In the genomic region with DNA sequence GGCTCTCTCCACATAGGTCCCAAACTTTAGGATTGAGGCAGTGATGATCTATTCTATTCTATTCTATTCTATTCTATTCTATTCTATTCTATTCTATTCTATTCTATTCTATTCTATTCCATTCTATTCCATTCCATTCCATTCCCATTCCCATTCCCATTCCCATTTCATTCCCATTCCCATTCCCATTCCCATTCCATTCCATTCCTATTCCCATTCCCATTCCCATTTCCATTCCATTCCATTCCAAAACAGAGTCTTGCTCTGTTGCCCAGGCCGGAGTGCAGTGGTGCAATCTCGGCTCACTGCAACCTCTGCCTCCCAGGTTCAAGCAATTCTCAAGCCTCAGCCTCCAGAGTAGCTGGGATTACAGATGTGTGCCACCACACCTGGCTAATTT, we compare ENCODE assay signal across 13 cellular contexts. TPM values are rescaled to one million over a fixed set of nuclear protein-coding genes. Genes with fewer than 3 reads are reported as not detected.
"Had no signal": no experiment of that assay in that cellular context is flagged by ENCODE, and none has a peak within 500 bp of the region (broad histone marks: within the 10 kb centered on the region; RNA-seq: fewer than 3 reads in every experiment).

No MANE protein-coding gene starts in this region.

RNA-seq across cellular contexts. Expression of a gene that starts 9.5 kb away (rescaled TPM):
- total RNA-seq: stomach, subcutaneous adipose tissue, temporal lobe, thoracic aorta, thyroid gland, tibial nerve, transverse colon, upper lobe of right lung, ureter, vagina had no signal

RNA-seq across cellular contexts. Expression of a gene that starts 32.2 kb away (rescaled TPM):
- total RNA-seq: stomach, thoracic aorta, upper lobe of left lung, upper lobe of right lung, ureter, urinary bladder, uterus, vagina had no signal
- polyA plus RNA-seq: stomach, urinary bladder had no signal
